ENCODE assay signal across 8 cellular contexts in the genomic region with DNA sequence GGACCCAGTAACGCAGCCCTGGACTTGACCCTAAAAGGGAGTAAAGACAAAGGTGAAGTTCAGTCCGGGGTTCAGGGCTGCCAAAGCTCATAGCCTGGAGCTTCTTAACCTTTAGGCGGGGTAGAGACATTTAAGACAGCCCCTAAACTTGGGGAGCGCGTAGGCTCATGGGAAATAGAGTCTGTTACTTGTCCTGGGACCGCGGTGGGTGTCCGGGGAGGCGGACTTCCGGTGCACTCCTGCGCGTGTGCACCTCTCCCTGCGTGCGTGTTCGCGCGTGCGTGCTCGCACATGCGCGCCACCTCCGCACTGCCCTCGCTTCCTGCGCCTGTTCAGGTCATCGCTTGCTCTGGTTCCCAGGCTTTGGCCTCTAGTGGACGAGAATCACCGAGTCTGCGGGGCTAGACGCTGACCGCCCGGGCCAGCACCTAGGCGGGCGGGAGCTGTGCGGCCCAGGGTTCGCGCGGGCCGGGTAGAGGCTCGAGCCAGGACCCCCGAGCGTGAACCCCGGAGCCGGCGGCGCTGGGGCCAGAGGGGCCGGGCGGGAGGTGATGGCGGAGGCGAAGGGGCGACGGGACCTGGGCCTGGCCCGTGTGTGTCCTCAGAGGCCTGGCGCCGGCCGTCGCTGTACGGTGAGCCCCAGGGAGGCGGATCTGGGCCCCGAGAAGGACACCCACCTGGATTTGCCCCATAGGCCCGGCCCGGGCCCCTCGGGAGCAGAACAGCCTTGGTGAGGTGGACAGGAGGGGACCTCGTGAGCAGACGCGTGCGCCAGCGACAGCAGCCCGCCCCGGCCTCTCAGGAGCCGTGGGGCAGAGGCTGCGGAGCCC. TPM values are rescaled to one million over a fixed set of nuclear protein-coding genes. Genes with fewer than 3 reads are reported as not detected.
A peak's percentile ranks its signal among the peaks of the same experiment; 100 is the strongest.
DNase-seq lines count a peak whose midpoint lies in the region; ATAC-seq and TF ChIP-seq lines count a peak whose summit lies in the region.
"Not testable (repeated sequence)": the region's sequence is repeated elsewhere in the genome, so short reads cannot be mapped to it uniquely, and the experiment has no call there.

No MANE protein-coding gene starts in this region.

- CTCF ChIA-PET in Caco-2 (lab: Charles Lee); activated CD8-positive, alpha-beta memory T cell treated with anti-CD3 and anti-CD28 coated beads, Interleukin-2, amount 10 ng/mL, durations not matched to agents 7 days and 5 days (lab: Charles Lee): not testable (repeated sequence)

- H3K4me3 Mint-ChIP-seq in Caco-2 (ENCODE audit: unreplicated experiment) = peak overlapping the region; percentile 97
- peak overlapping the region; percentile 93 for H3K4me3 Mint-ChIP-seq in activated CD8-positive, alpha-beta memory T cell treated with anti-CD3 and anti-CD28 coated beads, Interleukin-2, amount 10 ng/mL, durations not matched to agents 7 days and 5 days

- not testable (repeated sequence) for H3K4me1 ChIP-seq in Caco-2; endocrine pancreas (ENCODE audit: control insufficient read depth, insufficient read depth, low read length)

- intact Hi-C loops in Caco-2 (cut with micrococcal nuclease; ENCODE audit: unreplicated experiment) = not testable (repeated sequence)

- not testable (repeated sequence) for H3K9me3 Mint-ChIP-seq in Caco-2 (ENCODE audit: unreplicated experiment); activated CD8-positive, alpha-beta memory T cell treated with anti-CD3 and anti-CD28 coated beads, Interleukin-2, amount 10 ng/mL, durations not matched to agents 7 days and 5 days (ENCODE audit: low read depth)

- not testable (repeated sequence) for H3K27me3 Mint-ChIP-seq in Caco-2 (ENCODE audit: insufficient read depth, unreplicated experiment); activated CD8-positive, alpha-beta memory T cell treated with anti-CD3 and anti-CD28 coated beads, Interleukin-2, amount 10 ng/mL, durations not matched to agents 7 days and 5 days

- H3K36me3 Mint-ChIP-seq in Caco-2 (ENCODE audit: insufficient read depth, unreplicated experiment) = peaks cover 29% of the 10 kb centered on the region
- H3K36me3 Mint-ChIP-seq in activated CD8-positive, alpha-beta memory T cell treated with anti-CD3 and anti-CD28 coated beads, Interleukin-2, amount 10 ng/mL, durations not matched to agents 7 days and 5 days = not testable (repeated sequence)

- not testable (repeated sequence) for H3K4me1 Mint-ChIP-seq in Caco-2 (ENCODE audit: low read depth, unreplicated experiment)
- peaks cover 17% of the 10 kb centered on the region for H3K4me1 Mint-ChIP-seq in activated CD8-positive, alpha-beta memory T cell treated with anti-CD3 and anti-CD28 coated beads, Interleukin-2, amount 10 ng/mL, durations not matched to agents 7 days and 5 days

- H3K9me3 ChIP-seq in Caco-2; endocrine pancreas (ENCODE audit: control insufficient read depth, low read length): not testable (repeated sequence)

- not testable (repeated sequence) for TF ChIP-seq CTCF in Caco-2 (IDR thresholded peaks at IDR 0.05; ENCODE audit: insufficient read depth in 1 of 2, low read depth in 1 of 2, low read length in 1 of 2, severe bottlenecking in 1 of 2, unreplicated experiment in 1 of 2)

- H3K9ac ChIP-seq in endocrine pancreas (ENCODE audit: control insufficient read depth, insufficient read depth, low read length) = peak overlapping the region; percentile 60

- peak; percentile 99 for ATAC-seq in GM21381 (IDR thresholded peaks at IDR 0.05; ENCODE audit: unreplicated experiment)
- ATAC-seq in activated CD8-positive, alpha-beta memory T cell treated with anti-CD3 and anti-CD28 coated beads, Interleukin-2, amount 10 ng/mL, durations not matched to agents 7 days and 5 days = peak; percentile 100

- H3K27ac Mint-ChIP-seq in Caco-2 (ENCODE audit: unreplicated experiment) = peak overlapping the region; percentile 93
- peak overlapping the region; percentile 87 for H3K27ac Mint-ChIP-seq in activated CD8-positive, alpha-beta memory T cell treated with anti-CD3 and anti-CD28 coated beads, Interleukin-2, amount 10 ng/mL, durations not matched to agents 7 days and 5 days

- not testable (repeated sequence) for BruUV-seq in Caco-2 (replicated peaks; lab: Mats Ljungman, UMichigan)

- H3K36me3 ChIP-seq in Caco-2 (ENCODE audit: control insufficient read depth, insufficient read depth, low read length); endocrine pancreas (ENCODE audit: control insufficient read depth, insufficient read depth, low read length): not testable (repeated sequence)

- H3K4me3 ChIP-seq in Caco-2 (ENCODE audit: low read depth, low read length) = peak overlapping the region; percentile 82
- not testable (repeated sequence) for H3K4me3 ChIP-seq in endocrine pancreas (ENCODE audit: control insufficient read depth, insufficient read depth, low read length)

- peak; percentile 91 to 94 for DNase-seq in Caco-2
- DNase-seq in HT1080 (ENCODE audit: low read depth) = peak; percentile 89
- DNase-seq in NOMO-1 treated with DMSO at 0.1 percent for 48 hours (lab: John Stamatoyannopoulos, UW; ENCODE audit: unreplicated experiment) = peak; percentile 99
- DNase-seq in activated CD8-positive, alpha-beta memory T cell treated with anti-CD3 and anti-CD28 coated beads, Interleukin-2, amount 10 ng/mL, durations not matched to agents 7 days and 5 days = peak; percentile 95
- DNase-seq in mesenteric fat pad (ENCODE audit: low spot score) = peak; percentile 93
- DNase-seq in stimulated activated CD8-positive, alpha-beta memory T cell treated with anti-CD3 and anti-CD28 coated beads, Interleukin-12 subunit alpha, Interleukin-12 subunit beta, amount 100 ng/mL, for 4 hours (ENCODE audit: low read depth) = peak; percentile 77

- not testable (repeated sequence) for H3K27me3 ChIP-seq in Caco-2 (replicated peaks; ENCODE audit: control insufficient read depth, insufficient read depth, low read length); endocrine pancreas (ENCODE audit: control insufficient read depth, insufficient read depth, low read length)

- POLR2A ChIA-PET in Caco-2 (lab: Charles Lee) = not testable (repeated sequence)

RNA-seq across cellular contexts. Expression of gene SPDYE16, which starts 6.1 kb away (rescaled TPM):
- total RNA-seq in Caco-2 (2022) = 0.34 and 0.44 TPM in 2 replicates
- total RNA-seq in HT1080 (2014; rRNA removed; shearing (Covaris generic)) = not detected in 2 replicates
- not detected in 2 replicates for polyA plus RNA-seq in HT1080 (2015; cell fraction: cytosol; rRNA removed)
- not detected in 2 replicates for polyA plus RNA-seq in HT1080 (2015; cell fraction: nucleus; rRNA removed)
- total RNA-seq in activated CD8-positive, alpha-beta memory T cell treated with anti-CD3 and anti-CD28 coated beads, Interleukin-2, amount 10 ng/mL, durations not matched to agents 7 days and 5 days = under 1 TPM in 1 of 2 experiments, not detected in 1; 0.52 TPM
- total RNA-seq in mesenteric fat pad = not detected

RNA-seq across cellular contexts. Expression of gene UPK3B, which starts 38.9 kb away (rescaled TPM):
- total RNA-seq in Caco-2 (2022) (5.3 and 9.1 TPM in 2 replicates), mesenteric fat pad (1.9 TPM)
- 1.0 TPM in 1 of 2 replicates, not detected in the other for total RNA-seq in HT1080 (2014; rRNA removed; shearing (Covaris generic))
- 0.08 TPM in 1 of 2 replicates, not detected in the other for polyA plus RNA-seq in HT1080 (2015; cell fraction: cytosol; rRNA removed)
- polyA plus RNA-seq in HT1080 (2015; cell fraction: nucleus; rRNA removed) = 0.50 and 0.59 TPM in 2 replicates
- total RNA-seq in activated CD8-positive, alpha-beta memory T cell treated with anti-CD3 and anti-CD28 coated beads, Interleukin-2, amount 10 ng/mL, durations not matched to agents 7 days and 5 days = 1 to 10 TPM in 1 of 2 experiments, not detected in 1; 1.1 TPM
